ENCODE assay signal across 20 cellular contexts in genomic region chr4:38135201-38135600, GRCh38.
A peak's percentile ranks its signal among the peaks of the same experiment; 100 is the strongest.
DNase-seq lines count a peak whose midpoint lies in the region; ATAC-seq and TF ChIP-seq lines count a peak whose summit lies in the region.
"Had no signal": no experiment of that assay in that cellular context is flagged by ENCODE, and none has a peak within 500 bp of the region (broad histone marks: within the 10 kb centered on the region; RNA-seq: fewer than 3 reads in every experiment).

No MANE protein-coding gene starts in this region.

- peak overlapping the region; percentile 97 for H3K27ac Mint-ChIP-seq in progenitor cell of endocrine pancreas
- no peak overlapping the region for H3K27ac Mint-ChIP-seq in activated T-cell treated with anti-CD3 and anti-CD28 coated beads, Interleukin-2, amount 50 U/mL, for 72 hours
- H3K27ac Mint-ChIP-seq: GM23338 had no signal

- H3K4me1 Mint-ChIP-seq in progenitor cell of endocrine pancreas (ENCODE audit: low read depth): peaks cover 55% of the 10 kb centered on the region
- H3K4me1 Mint-ChIP-seq in activated T-cell treated with anti-CD3 and anti-CD28 coated beads, Interleukin-2, amount 50 U/mL, for 72 hours (ENCODE audit: low read depth): peaks cover 54% of the 10 kb centered on the region
- H3K4me1 Mint-ChIP-seq: CD14-positive monocyte had no signal

- in situ Hi-C loops in brain microvascular endothelial cell (cut with HindIII; ENCODE audit: low pct_ligation_motif_present, low sequenced_read_pairs): no loop called here

- no peak overlapping the region for H3K4me3 ChIP-seq in brain microvascular endothelial cell (ENCODE audit: low read depth, low read length)
- H3K4me3 ChIP-seq: A549, BLaER1, GM23338 had no signal

- no peak overlapping the region for H3K27ac ChIP-seq in brain microvascular endothelial cell
- H3K27ac ChIP-seq: 22Rv1, A549, BLaER1, HL-60 had no signal

- H3K27me3 Mint-ChIP-seq in progenitor cell of endocrine pancreas: no peaks in the 10 kb centered on the region
- no peaks in the 10 kb centered on the region for H3K27me3 Mint-ChIP-seq in activated T-cell treated with anti-CD3 and anti-CD28 coated beads, Interleukin-2, amount 50 U/mL, for 72 hours (ENCODE audit: low read depth)

- H3K27me3 ChIP-seq in brain microvascular endothelial cell (replicated peaks): no peaks in the 10 kb centered on the region
- H3K27me3 ChIP-seq: BLaER1 had no signal

- no peak overlapping the region for H3K4me3 Mint-ChIP-seq in progenitor cell of endocrine pancreas (ENCODE audit: low read depth)
- no peak overlapping the region for H3K4me3 Mint-ChIP-seq in activated T-cell treated with anti-CD3 and anti-CD28 coated beads, Interleukin-2, amount 50 U/mL, for 72 hours
- H3K4me3 Mint-ChIP-seq: CD14-positive monocyte; CD4-positive, alpha-beta memory T cell; GM23338 had no signal

- TF ChIP-seq CTCF in progenitor cell of endocrine pancreas (IDR thresholded peaks at IDR 0.05; ENCODE audit: unreplicated experiment) (no peak), brain microvascular endothelial cell (IDR thresholded peaks at IDR 0.05; ENCODE audit: low read depth, low read length, missing control alignments) (no peak)

- peaks cover 12% of the 10 kb centered on the region for H3K36me3 ChIP-seq in brain microvascular endothelial cell (replicated peaks)

- no peaks in the 10 kb centered on the region for H3K9me3 Mint-ChIP-seq in progenitor cell of endocrine pancreas (ENCODE audit: low read depth)
- no peaks in the 10 kb centered on the region for H3K9me3 Mint-ChIP-seq in activated T-cell treated with anti-CD3 and anti-CD28 coated beads, Interleukin-2, amount 50 U/mL, for 72 hours
- H3K9me3 Mint-ChIP-seq: CD14-positive monocyte, GM23338 had no signal

- peaks cover 35% of the 10 kb centered on the region for H3K36me3 Mint-ChIP-seq in progenitor cell of endocrine pancreas (ENCODE audit: insufficient read depth)
- H3K36me3 Mint-ChIP-seq in activated T-cell treated with anti-CD3 and anti-CD28 coated beads, Interleukin-2, amount 50 U/mL, for 72 hours (ENCODE audit: insufficient read depth in 2 of 2): peaks cover 15 to 21% of the 10 kb centered on the region in 2 donors

- DNase-seq in NCI-H82 (lab: John Stamatoyannopoulos, UW): peak; percentile 25
- no peak for DNase-seq in NCI-H82 treated with DMSO at 0.1 percent for 48 hours (lab: John Stamatoyannopoulos, UW; ENCODE audit: unreplicated experiment)
- DNase-seq in islet precursor cell: peak; percentile 15
- no peak for DNase-seq in progenitor cell of endocrine pancreas (ENCODE audit: low spot score, unreplicated experiment)
- DNase-seq in brain microvascular endothelial cell: no peak
- no peak for DNase-seq in activated T-cell treated with anti-CD3 and anti-CD28 coated beads, Interleukin-2, amount 50 U/mL, for 72 hours
- DNase-seq: AML-193; CD4-positive, alpha-beta memory T cell; DMS153; DMS79; GDM1; HCEC 1CT; IMR-90 had no signal

- ATAC-seq in activated T-cell treated with anti-CD3 and anti-CD28 coated beads, Interleukin-2, amount 50 U/mL, for 72 hours (replicated peaks in 1 of 2): no peak
- no peak for ATAC-seq in GM19463 (IDR thresholded peaks at IDR 0.05; ENCODE audit: unreplicated experiment)
- ATAC-seq: A549, GM23338 had no signal

Comparison
In these comparisons a context has a peak if more than half of its experiments do, and no peak if none do; other contexts are left out.
1. DNase-seq: peak in NCI-H82 (single experiment) and islet precursor cell (single experiment); none in NCI-H82 treated with DMSO at 0.1 percent for 48 hours (single experiment), progenitor cell of endocrine pancreas (single experiment), brain microvascular endothelial cell (single experiment) and activated T-cell treated with anti-CD3 and anti-CD28 coated beads, Interleukin-2, amount 50 U/mL, for 72 hours (0 of 2).